In genomic region chr10:5187852-5188251, GRCh38 we compare ENCODE assay signal across 1 cellular context.
TF ChIP-seq lines count a peak whose summit lies in the region.

No MANE protein-coding gene starts in this region.

TF ChIP-seq in GM23338, 12 proteins besides CTCF, POLR2A, EP300 and RAD21 (continued from another document):
- TF ChIP-seq, protein P1, sequence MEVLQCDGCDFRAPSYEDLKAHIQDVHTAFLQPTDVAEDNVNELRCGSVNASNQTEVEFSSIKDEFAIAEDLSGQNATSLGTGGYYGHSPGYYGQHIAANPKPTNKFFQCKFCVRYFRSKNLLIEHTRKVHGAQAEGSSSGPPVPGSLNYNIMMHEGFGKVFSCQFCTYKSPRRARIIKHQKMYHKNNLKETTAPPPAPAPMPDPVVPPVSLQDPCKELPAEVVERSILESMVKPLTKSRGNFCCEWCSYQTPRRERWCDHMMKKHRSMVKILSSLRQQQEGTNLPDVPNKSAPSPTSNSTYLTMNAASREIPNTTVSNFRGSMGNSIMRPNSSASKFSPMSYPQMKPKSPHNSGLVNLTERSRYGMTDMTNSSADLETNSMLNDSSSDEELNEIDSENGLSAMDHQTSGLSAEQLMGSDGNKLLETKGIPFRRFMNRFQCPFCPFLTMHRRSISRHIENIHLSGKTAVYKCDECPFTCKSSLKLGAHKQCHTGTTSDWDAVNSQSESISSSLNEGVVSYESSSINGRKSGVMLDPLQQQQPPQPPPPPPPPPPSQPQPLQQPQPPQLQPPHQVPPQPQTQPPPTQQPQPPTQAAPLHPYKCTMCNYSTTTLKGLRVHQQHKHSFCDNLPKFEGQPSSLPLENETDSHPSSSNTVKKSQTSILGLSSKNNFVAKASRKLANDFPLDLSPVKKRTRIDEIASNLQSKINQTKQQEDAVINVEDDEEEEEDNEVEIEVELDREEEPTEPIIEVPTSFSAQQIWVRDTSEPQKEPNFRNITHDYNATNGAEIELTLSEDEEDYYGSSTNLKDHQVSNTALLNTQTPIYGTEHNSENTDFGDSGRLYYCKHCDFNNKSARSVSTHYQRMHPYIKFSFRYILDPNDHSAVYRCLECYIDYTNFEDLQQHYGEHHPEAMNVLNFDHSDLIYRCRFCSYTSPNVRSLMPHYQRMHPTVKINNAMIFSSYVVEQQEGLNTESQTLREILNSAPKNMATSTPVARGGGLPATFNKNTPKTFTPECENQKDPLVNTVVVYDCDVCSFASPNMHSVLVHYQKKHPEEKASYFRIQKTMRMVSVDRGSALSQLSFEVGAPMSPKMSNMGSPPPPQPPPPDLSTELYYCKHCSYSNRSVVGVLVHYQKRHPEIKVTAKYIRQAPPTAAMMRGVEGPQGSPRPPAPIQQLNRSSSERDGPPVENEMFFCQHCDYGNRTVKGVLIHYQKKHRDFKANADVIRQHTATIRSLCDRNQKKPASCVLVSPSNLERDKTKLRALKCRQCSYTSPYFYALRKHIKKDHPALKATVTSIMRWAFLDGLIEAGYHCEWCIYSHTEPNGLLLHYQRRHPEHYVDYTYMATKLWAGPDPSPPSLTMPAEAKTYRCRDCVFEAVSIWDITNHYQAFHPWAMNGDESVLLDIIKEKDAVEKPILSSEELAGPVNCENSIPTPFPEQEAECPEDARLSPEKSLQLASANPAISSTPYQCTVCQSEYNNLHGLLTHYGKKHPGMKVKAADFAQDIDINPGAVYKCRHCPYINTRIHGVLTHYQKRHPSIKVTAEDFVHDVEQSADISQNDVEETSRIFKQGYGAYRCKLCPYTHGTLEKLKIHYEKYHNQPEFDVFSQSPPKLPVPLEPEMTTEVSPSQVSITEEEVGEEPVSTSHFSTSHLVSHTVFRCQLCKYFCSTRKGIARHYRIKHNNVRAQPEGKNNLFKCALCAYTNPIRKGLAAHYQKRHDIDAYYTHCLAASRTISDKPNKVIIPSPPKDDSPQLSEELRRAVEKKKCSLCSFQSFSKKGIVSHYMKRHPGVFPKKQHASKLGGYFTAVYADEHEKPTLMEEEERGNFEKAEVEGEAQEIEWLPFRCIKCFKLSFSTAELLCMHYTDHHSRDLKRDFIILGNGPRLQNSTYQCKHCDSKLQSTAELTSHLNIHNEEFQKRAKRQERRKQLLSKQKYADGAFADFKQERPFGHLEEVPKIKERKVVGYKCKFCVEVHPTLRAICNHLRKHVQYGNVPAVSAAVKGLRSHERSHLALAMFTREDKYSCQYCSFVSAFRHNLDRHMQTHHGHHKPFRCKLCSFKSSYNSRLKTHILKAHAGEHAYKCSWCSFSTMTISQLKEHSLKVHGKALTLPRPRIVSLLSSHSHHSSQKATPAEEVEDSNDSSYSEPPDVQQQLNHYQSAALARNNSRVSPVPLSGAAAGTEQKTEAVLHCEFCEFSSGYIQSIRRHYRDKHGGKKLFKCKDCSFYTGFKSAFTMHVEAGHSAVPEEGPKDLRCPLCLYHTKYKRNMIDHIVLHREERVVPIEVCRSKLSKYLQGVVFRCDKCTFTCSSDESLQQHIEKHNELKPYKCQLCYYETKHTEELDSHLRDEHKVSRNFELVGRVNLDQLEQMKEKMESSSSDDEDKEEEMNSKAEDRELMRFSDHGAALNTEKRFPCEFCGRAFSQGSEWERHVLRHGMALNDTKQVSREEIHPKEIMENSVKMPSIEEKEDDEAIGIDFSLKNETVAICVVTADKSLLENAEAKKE (CRISPR knock-in tag; IDR thresholded peaks at IDR 0.05): no peak
- no peak for TF ChIP-seq EZH2phosphoT487 (IDR thresholded peaks at IDR 0.05; ENCODE audit: unreplicated experiment)
